ENCODE assay signal across 1 cellular context in genomic region chr9:122127396-122127798, GRCh38.
TF ChIP-seq lines count a peak whose summit lies in the region.

No MANE protein-coding gene starts in this region.

TF ChIP-seq in WTC11, 78 proteins besides CTCF, POLR2A, EP300 and RAD21 (continued from another document):
- TF ChIP-seq ERG (CRISPR knock-in tag; IDR thresholded peaks at IDR 0.05), result no peak
- no peak for TF ChIP-seq ZNF263 (CRISPR knock-in tag; IDR thresholded peaks at IDR 0.05; ENCODE audit: low read depth)
- TF ChIP-seq GRHL2 (CRISPR knock-in tag; IDR thresholded peaks at IDR 0.05; ENCODE audit: insufficient replicate concordance, severe bottlenecking), result no peak
TF ChIP-seq in WTC11: peak in this region for 0.
